7 cellular contexts compared by ENCODE assay signal in genomic region chr10:124610186-124610585, GRCh38.
DNase-seq lines count a peak whose midpoint lies in the region; ATAC-seq and TF ChIP-seq lines count a peak whose summit lies in the region.
"Not testable (repeated sequence)": the region's sequence is repeated elsewhere in the genome, so short reads cannot be mapped to it uniquely, and the experiment has no call there.

No MANE protein-coding gene starts in this region.

- peak overlapping the region in 1 of 4 donors; percentile 68 for H3K4me3 Mint-ChIP-seq in IgD-negative memory B cell
- H3K4me3 Mint-ChIP-seq in activated CD4-positive, alpha-beta T cell treated with anti-CD3 and anti-CD28 coated beads, Interleukin-2, amount 10 ng/mL, durations not matched to agents 7 days and 5 days; glutamatergic neuron (ENCODE audit: unreplicated experiment); memory B cell; stimulated activated naive B cell treated with anti-CD40 and anti-IgM and Interleukin-4, amounts not matched to agents 10 μg/mL and 1 μg/mL and 100 μg/mL, for 72 hours: not testable (repeated sequence)
- H3K4me3 Mint-ChIP-seq in central memory CD8-positive, alpha-beta T cell = peak overlapping the region; percentile 31

- H3K27me3 Mint-ChIP-seq in IgD-negative memory B cell; activated CD4-positive, alpha-beta T cell treated with anti-CD3 and anti-CD28 coated beads, Interleukin-2, amount 10 ng/mL, durations not matched to agents 7 days and 5 days; central memory CD8-positive, alpha-beta T cell; glutamatergic neuron (ENCODE audit: unreplicated experiment); memory B cell; stimulated activated naive B cell treated with anti-CD40 and anti-IgM and Interleukin-4, amounts not matched to agents 10 μg/mL and 1 μg/mL and 100 μg/mL, for 72 hours: not testable (repeated sequence)

- not testable (repeated sequence) for H4K20me1 ChIP-seq in osteoblast (ENCODE audit: insufficient read depth, low read length)

- not testable (repeated sequence) for H3K4me1 ChIP-seq in osteoblast (ENCODE audit: insufficient read depth, low read length)

- not testable (repeated sequence) for H3K36me3 Mint-ChIP-seq in IgD-negative memory B cell; activated CD4-positive, alpha-beta T cell treated with anti-CD3 and anti-CD28 coated beads, Interleukin-2, amount 10 ng/mL, durations not matched to agents 7 days and 5 days (ENCODE audit: low read depth); glutamatergic neuron (ENCODE audit: unreplicated experiment); memory B cell
- H3K36me3 Mint-ChIP-seq in central memory CD8-positive, alpha-beta T cell (ENCODE audit: insufficient read depth) = peaks cover 28% of the 10 kb centered on the region
- peaks cover 11 to 15% of the 10 kb centered on the region in 2 donors for H3K36me3 Mint-ChIP-seq in stimulated activated naive B cell treated with anti-CD40 and anti-IgM and Interleukin-4, amounts not matched to agents 10 μg/mL and 1 μg/mL and 100 μg/mL, for 72 hours

- H3K27ac ChIP-seq in osteoblast (ENCODE audit: low read depth, low read length) = not testable (repeated sequence)

- CTCF ChIA-PET in activated CD4-positive, alpha-beta T cell treated with anti-CD3 and anti-CD28 coated beads, Interleukin-2, amount 10 ng/mL, durations not matched to agents 7 days and 5 days (lab: Charles Lee) = not testable (repeated sequence)

- POLR2A ChIA-PET in activated CD4-positive, alpha-beta T cell treated with anti-CD3 and anti-CD28 coated beads, Interleukin-2, amount 10 ng/mL, durations not matched to agents 7 days and 5 days (lab: Charles Lee) = not testable (repeated sequence)

- H3K27ac Mint-ChIP-seq in IgD-negative memory B cell (peak overlapping the region in 2 of 3 donors; percentile 4 to 75), memory B cell (peak overlapping the region; percentile 31)
- peak overlapping the region; percentile 60 for H3K27ac Mint-ChIP-seq in activated CD4-positive, alpha-beta T cell treated with anti-CD3 and anti-CD28 coated beads, Interleukin-2, amount 10 ng/mL, durations not matched to agents 7 days and 5 days
- H3K27ac Mint-ChIP-seq in central memory CD8-positive, alpha-beta T cell (ENCODE audit: low read depth); glutamatergic neuron (ENCODE audit: unreplicated experiment): not testable (repeated sequence)
- H3K27ac Mint-ChIP-seq in stimulated activated naive B cell treated with anti-CD40 and anti-IgM and Interleukin-4, amounts not matched to agents 10 μg/mL and 1 μg/mL and 100 μg/mL, for 72 hours = peak overlapping the region; percentile 22

- H3K4me2 ChIP-seq in osteoblast (ENCODE audit: insufficient read depth, low read length) = not testable (repeated sequence)

- H2AFZ ChIP-seq in osteoblast (ENCODE audit: low read length) = not testable (repeated sequence)

- H3K79me2 ChIP-seq in osteoblast (ENCODE audit: insufficient read depth, low read length) = not testable (repeated sequence)

- H3K27me3 ChIP-seq in osteoblast (ENCODE audit: insufficient read depth, low read length) = not testable (repeated sequence)

- H3K4me3 ChIP-seq in osteoblast (ENCODE audit: insufficient read depth, low read length) = not testable (repeated sequence)

- H3K9me3 ChIP-seq in osteoblast (ENCODE audit: low read depth, low read length) = not testable (repeated sequence)

- H3K9me3 Mint-ChIP-seq in IgD-negative memory B cell; activated CD4-positive, alpha-beta T cell treated with anti-CD3 and anti-CD28 coated beads, Interleukin-2, amount 10 ng/mL, durations not matched to agents 7 days and 5 days; central memory CD8-positive, alpha-beta T cell; glutamatergic neuron (ENCODE audit: unreplicated experiment); memory B cell; stimulated activated naive B cell treated with anti-CD40 and anti-IgM and Interleukin-4, amounts not matched to agents 10 μg/mL and 1 μg/mL and 100 μg/mL, for 72 hours: not testable (repeated sequence)

- H3K36me3 ChIP-seq in osteoblast (ENCODE audit: insufficient read depth, low read length) = not testable (repeated sequence)

- DNase-seq in activated CD4-positive, alpha-beta T cell treated with anti-CD3 and anti-CD28 coated beads, Interleukin-2, amount 10 ng/mL, durations not matched to agents 7 days and 5 days; central memory CD8-positive, alpha-beta T cell (ENCODE audit: low spot score in 2 of 2); memory B cell (ENCODE audit: low spot score in 2 of 2); stimulated activated naive B cell treated with anti-CD40 and anti-IgM and Interleukin-4, amounts not matched to agents 10 μg/mL and 1 μg/mL and 100 μg/mL, for 72 hours: not testable (repeated sequence)
- DNase-seq in glutamatergic neuron = peak; percentile 58
- peak; percentile 85 for DNase-seq in osteoblast (ENCODE audit: insufficient read length, low spot score, missing footprints)

- not testable (repeated sequence) for TF ChIP-seq CTCF in glutamatergic neuron (IDR thresholded peaks at IDR 0.05; ENCODE audit: partially characterized antibody, unreplicated experiment); osteoblast (IDR thresholded peaks at IDR 0.05; ENCODE audit: extremely low read depth, low read depth, low read length)

- not testable (repeated sequence) for ATAC-seq in central memory CD8-positive, alpha-beta T cell (replicated peaks; ENCODE audit: extremely low read depth, poor library complexity, severe bottlenecking); memory B cell (ENCODE audit: low read depth); stimulated activated naive B cell treated with anti-CD40 and anti-IgM and Interleukin-4, amounts not matched to agents 10 μg/mL and 1 μg/mL and 100 μg/mL, for 72 hours (replicated peaks)

- peaks cover 20 to 38% (median 29%) of the 10 kb centered on the region in 3 donors for H3K4me1 Mint-ChIP-seq in IgD-negative memory B cell
- H3K4me1 Mint-ChIP-seq in activated CD4-positive, alpha-beta T cell treated with anti-CD3 and anti-CD28 coated beads, Interleukin-2, amount 10 ng/mL, durations not matched to agents 7 days and 5 days = peaks cover 33% of the 10 kb centered on the region
- H3K4me1 Mint-ChIP-seq in central memory CD8-positive, alpha-beta T cell = peaks cover 37% of the 10 kb centered on the region
- H3K4me1 Mint-ChIP-seq in glutamatergic neuron (ENCODE audit: low read depth, unreplicated experiment) = not testable (repeated sequence)
- H3K4me1 Mint-ChIP-seq in memory B cell = peaks cover 38% of the 10 kb centered on the region
- peaks cover 52 to 92% of the 10 kb centered on the region in 2 donors for H3K4me1 Mint-ChIP-seq in stimulated activated naive B cell treated with anti-CD40 and anti-IgM and Interleukin-4, amounts not matched to agents 10 μg/mL and 1 μg/mL and 100 μg/mL, for 72 hours
